19 cellular contexts compared by ENCODE assay signal in the genomic region with DNA sequence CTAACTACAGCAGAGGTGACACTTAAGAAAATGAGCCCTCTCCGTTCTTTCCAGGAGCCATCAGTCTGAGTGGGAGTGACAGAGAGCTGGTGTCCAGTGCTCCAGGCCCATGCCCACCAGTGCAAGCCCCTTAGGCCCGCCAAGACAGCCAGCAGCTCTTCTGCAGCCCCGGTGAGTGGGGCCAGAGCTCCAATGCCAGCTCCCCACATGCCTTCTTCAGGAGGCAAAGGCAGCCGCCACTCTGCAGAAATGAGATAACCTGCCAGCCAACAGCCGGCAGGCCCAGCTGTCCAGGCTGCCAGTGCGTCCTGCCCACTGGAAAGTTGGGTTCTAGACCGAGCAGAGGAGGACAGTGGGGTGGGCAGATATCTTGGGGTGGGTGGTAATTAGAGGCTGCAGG. TPM values are rescaled to one million over a fixed set of nuclear protein-coding genes. Genes with fewer than 3 reads are reported as not detected.
"Had no signal": no experiment of that assay in that cellular context is flagged by ENCODE, and none has a peak within 500 bp of the region (broad histone marks: within the 10 kb centered on the region; RNA-seq: fewer than 3 reads in every experiment).

No MANE protein-coding gene starts in this region.

- H3K27ac Mint-ChIP-seq: activated naive CD4-positive, alpha-beta T cell treated with anti-CD3 and anti-CD28 coated beads, Interleukin-2, amount 50 U/mL, for 72 hours had no signal

- FAIRE-seq: frontal cortex, TTC549 had no signal

- H3K36me3 Mint-ChIP-seq: activated naive CD4-positive, alpha-beta T cell treated with anti-CD3 and anti-CD28 coated beads, Interleukin-2, amount 50 U/mL, for 72 hours had no signal

- ATAC-seq: activated naive CD4-positive, alpha-beta T cell treated with anti-CD3 and anti-CD28 coated beads, Interleukin-2, amount 50 U/mL, for 72 hours had no signal

- H3K9me3 Mint-ChIP-seq: activated naive CD4-positive, alpha-beta T cell treated with anti-CD3 and anti-CD28 coated beads, Interleukin-2, amount 50 U/mL, for 72 hours; central memory CD8-positive, alpha-beta T cell had no signal

- H3K4me3 ChIP-seq: ascending aorta, coronary artery, esophagus muscularis mucosa, ovary, prostate gland, thoracic aorta, upper lobe of left lung had no signal

- H3K27me3 ChIP-seq: ovary had no signal

- H3K9me3 ChIP-seq: ascending aorta, esophagus muscularis mucosa, ovary, prostate gland, thoracic aorta, upper lobe of left lung had no signal

- H3K27ac ChIP-seq: ascending aorta, brain microvascular endothelial cell, coronary artery, esophagus muscularis mucosa, ovary, prostate gland, thoracic aorta, upper lobe of left lung had no signal

- DNase-seq: activated gamma-delta T cell treated with Interleukin-2 at 50 U/mL for 16 hours; activated T-cell treated with anti-CD3 and anti-CD28 coated beads, Interleukin-2, amount 50 U/mL, for 1 hour; brain microvascular endothelial cell; hippocampal formation; ovary; stimulated activated CD4-positive, alpha-beta T cell treated with anti-CD3 and anti-CD28 coated beads, Interleukin-4, amount 100 ng/mL, for 1 hour; stimulated activated naive CD4-positive, alpha-beta T cell; T-helper 1 cell; upper lobe of left lung had no signal

- H3K36me3 ChIP-seq: ascending aorta, brain microvascular endothelial cell, esophagus muscularis mucosa, ovary, prostate gland, thoracic aorta, upper lobe of left lung had no signal

RNA-seq across cellular contexts. Expression of gene GRM4, which starts 3.8 kb away (rescaled TPM):
- total RNA-seq: ascending aorta, esophagus muscularis mucosa, liver, thoracic aorta had no signal
- polyA plus RNA-seq: liver had no signal
